ENCODE assay signal across 23 cellular contexts in the genomic region with DNA sequence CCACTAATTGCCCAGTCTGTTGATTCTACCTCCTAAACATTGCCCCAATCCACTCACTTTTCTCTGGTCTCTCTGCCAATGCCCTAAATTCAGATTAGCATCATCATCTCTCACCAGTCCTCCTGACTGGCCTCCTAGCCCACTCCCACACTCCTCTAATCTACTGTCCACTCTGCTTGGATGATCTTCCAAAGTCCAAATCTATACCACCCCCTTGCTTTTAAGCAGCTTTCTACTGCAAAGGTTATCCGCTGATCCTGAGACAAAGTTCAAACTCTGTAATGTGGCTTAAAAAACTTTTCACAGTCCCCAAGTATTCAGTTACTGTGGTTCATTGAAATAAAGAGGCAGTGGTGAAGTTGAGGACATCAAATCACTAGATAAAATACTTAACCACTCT.
"Had no signal": no experiment of that assay in that cellular context is flagged by ENCODE, and none has a peak within 500 bp of the region (broad histone marks: within the 10 kb centered on the region; RNA-seq: fewer than 3 reads in every experiment).

No MANE protein-coding gene starts in this region.

- FAIRE-seq: HTR-8/SVneo, RCC 7860 had no signal

- H3K4me1 ChIP-seq: SJSA1 had no signal

- H3K4me3 ChIP-seq: SJSA1, SK-N-MC had no signal

- H3K9me3 ChIP-seq: SJSA1 had no signal

- H3K27ac ChIP-seq: HL-60, SJSA1, SK-N-MC had no signal

- H3K27me3 ChIP-seq: SJSA1 had no signal

- DNase-seq: KBM-7, MV-4-11, NCI-H1048, NCI-H1105, NCI-H1417 treated with DMSO at 0.1 percent for 48 hours, NCI-H146, NCI-H1694 treated with DMSO at 0.1 percent for 48 hours, NCI-H1930, NCI-H2081, NCI-H2107, NCI-H2227 treated with DMSO at 0.1 percent for 48 hours, NCI-H510A, NCI-H524 treated with DMSO at 0.1 percent for 48 hours, NCI-H69, NCI-H774, Right ventricle myocardium superior, RPMI8226, SIG-M5 had no signal
